ENCODE assay signal across 20 cellular contexts in the genomic region with DNA sequence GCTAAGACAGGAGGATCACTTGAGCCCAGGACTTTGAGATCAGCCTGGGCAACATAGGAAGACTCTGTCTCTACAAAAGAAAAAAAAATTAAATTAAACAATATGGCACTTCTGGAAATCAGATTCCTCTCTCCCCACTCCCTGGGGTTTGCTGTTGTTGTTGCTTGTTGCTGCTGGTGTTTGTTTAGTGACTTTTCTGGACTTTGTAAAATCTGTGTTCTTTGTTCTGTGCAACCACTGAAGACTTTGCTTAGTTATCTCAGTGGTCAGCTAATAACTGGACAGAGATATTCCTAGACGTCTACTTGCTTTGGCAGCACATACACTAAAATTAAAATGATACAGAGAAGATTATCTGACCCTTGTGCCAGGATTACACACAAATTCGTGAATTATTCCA. TPM values are rescaled to one million over a fixed set of nuclear protein-coding genes. Genes with fewer than 3 reads are reported as not detected.
A peak's percentile ranks its signal among the peaks of the same experiment; 100 is the strongest.
DNase-seq lines count a peak whose midpoint lies in the region; ATAC-seq, FAIRE-seq and TF ChIP-seq lines count a peak whose summit lies in the region.
"Had no signal": no experiment of that assay in that cellular context is flagged by ENCODE, and none has a peak within 500 bp of the region (broad histone marks: within the 10 kb centered on the region; RNA-seq: fewer than 3 reads in every experiment).

No MANE protein-coding gene starts in this region.

- 0% methylated on average over 2 of the region's 2 CpGs for WGBS in HepG2 (ENCODE audit: low lambda C conversion rate)
- WGBS in right lobe of liver (ENCODE audit: insufficient coverage, low coverage, low lambda C conversion rate, missing lambda C conversion rate), result 5% methylated on average over 2 of the region's 2 CpGs

- no peak for FAIRE-seq in HepG2 (lab: Jason Lieb, UNC)
- FAIRE-seq: A549, D721Med, GM12891, GM19239 had no signal

- no peaks in the 10 kb centered on the region for H3K4me1 ChIP-seq in RWPE2 (ENCODE audit: insufficient read depth, poor library complexity, severe bottlenecking)
- H3K4me1 ChIP-seq in HepG2 (ENCODE audit: insufficient read depth, low read length), result peaks cover 39% of the 10 kb centered on the region
- H3K4me1 ChIP-seq in right lobe of liver, result peaks cover 0 to 41% (median 8%) of the 10 kb centered on the region in 4 donors
- H3K4me1 ChIP-seq: A549, Caco-2 had no signal

- H3K79me2 ChIP-seq in HepG2 (ENCODE audit: insufficient read depth, low read length), result no peaks in the 10 kb centered on the region

- H3K27me3 ChIP-seq in RWPE2 (ENCODE audit: insufficient read depth, poor library complexity, severe bottlenecking) (no peaks in the 10 kb centered on the region), HepG2 (ENCODE audit: control insufficient read depth in 1 of 2, insufficient read depth in 2 of 2, low read length in 2 of 2) (0 out of 5 replicates have a peak, but pooled peaks cover 0 to 5% of the 10 kb centered on the region in 2 experiments), right lobe of liver (no peaks in the 10 kb centered on the region)
- H3K27me3 ChIP-seq: BLaER1 treated with 17β-estradiol and CSF1 and Interleukin-3, amounts not matched to agents 10 nM and 100 nM had no signal

- TF ChIP-seq EP300 in HepG2 (IDR thresholded peaks at IDR 0.05; ENCODE audit: low read depth in 2 of 2, low read length in 2 of 2) (no peak), HepG2 (CRISPR knock-in tag; IDR thresholded peaks at IDR 0.05; ENCODE audit: borderline replicate concordance) (no peak)

- POLR2A ChIA-PET in HepG2 (lab: Yijun Ruan, JAX), result no interaction called here

- no peak overlapping the region for H3K4me2 ChIP-seq in HepG2 (ENCODE audit: low read depth, low read length)
- H3K4me2 ChIP-seq: A549; BLaER1 treated with 17β-estradiol and CSF1 and Interleukin-3, amounts not matched to agents 10 nM and 100 nM had no signal

- peaks cover 5% of the 10 kb centered on the region for H3K4me1 Mint-ChIP-seq in activated naive CD4-positive, alpha-beta T cell treated with anti-CD3 and anti-CD28 coated beads, Interleukin-2, amount 10 ng/mL, durations not matched to agents 7 days and 5 days
- H3K4me1 Mint-ChIP-seq: B cell had no signal

- no peak for TF ChIP-seq RAD21 in HepG2 (CRISPR knock-in tag; IDR thresholded peaks at IDR 0.05)

- H3K4me3 ChIP-seq in RWPE2 (ENCODE audit: severe bottlenecking) (no peak overlapping the region), HepG2 (replicated peaks in 1 of 3; ENCODE audit: insufficient read depth in 1 of 3, low read depth in 2 of 3, low read length in 3 of 3) (no peak overlapping the region), right lobe of liver (no peak overlapping the region)
- H3K4me3 ChIP-seq: A549; BLaER1 treated with 17β-estradiol and CSF1 and Interleukin-3, amounts not matched to agents 10 nM and 100 nM had no signal

- H3K36me3 Mint-ChIP-seq in activated naive CD4-positive, alpha-beta T cell treated with anti-CD3 and anti-CD28 coated beads, Interleukin-2, amount 50 U/mL, for 72 hours, result no peaks in the 10 kb centered on the region
- H3K36me3 Mint-ChIP-seq in activated naive CD4-positive, alpha-beta T cell treated with anti-CD3 and anti-CD28 coated beads, Interleukin-2, amount 10 ng/mL, durations not matched to agents 7 days and 5 days, result no peaks in the 10 kb centered on the region
- H3K36me3 Mint-ChIP-seq: CD8-positive, alpha-beta T cell had no signal

- H3K36me3 ChIP-seq in RWPE2 (ENCODE audit: low read depth) (no peaks in the 10 kb centered on the region), HepG2 (replicated peaks in 1 of 2; ENCODE audit: control insufficient read depth in 1 of 2, insufficient read depth in 2 of 2, low read length in 2 of 2) (no peaks in the 10 kb centered on the region), right lobe of liver (no peaks in the 10 kb centered on the region)
- H3K36me3 ChIP-seq: BLaER1 treated with 17β-estradiol and CSF1 and Interleukin-3, amounts not matched to agents 10 nM and 100 nM had no signal

- H3K9me3 Mint-ChIP-seq in activated naive CD4-positive, alpha-beta T cell treated with anti-CD3 and anti-CD28 coated beads, Interleukin-2, amount 50 U/mL, for 72 hours, result no peaks in the 10 kb centered on the region
- no peaks in the 10 kb centered on the region for H3K9me3 Mint-ChIP-seq in activated naive CD4-positive, alpha-beta T cell treated with anti-CD3 and anti-CD28 coated beads, Interleukin-2, amount 10 ng/mL, durations not matched to agents 7 days and 5 days
- H3K9me3 Mint-ChIP-seq: CD4-positive, alpha-beta T cell; CD8-positive, alpha-beta T cell had no signal

- CTCF ChIA-PET in HepG2 (lab: Yijun Ruan, JAX; ENCODE audit: low intra/inter-chr PET ratio, low total read pairs), result no interaction called here
- CTCF ChIA-PET in activated naive CD4-positive, alpha-beta T cell treated with anti-CD3 and anti-CD28 coated beads, Interleukin-2, amount 10 ng/mL, durations not matched to agents 7 days and 5 days (lab: Charles Lee), result no interaction called here

- no peak for ATAC-seq in RWPE2 (ENCODE audit: low read depth)
- ATAC-seq in HepG2, result peak; percentile 66
- peak; percentile 44 to 62 (median 48) for ATAC-seq in right lobe of liver
- ATAC-seq in activated naive CD4-positive, alpha-beta T cell treated with anti-CD3 and anti-CD28 coated beads, Interleukin-2, amount 50 U/mL, for 72 hours, result no peak
- ATAC-seq: A549; CD8-positive, alpha-beta T cell had no signal

- TF ChIP-seq CTCF in RWPE2 (IDR thresholded peaks at IDR 0.05; ENCODE audit: poor library complexity, severe bottlenecking), result no peak
- TF ChIP-seq CTCF in HepG2 (CRISPR knock-in tag; IDR thresholded peaks at IDR 0.05), result no peak
- TF ChIP-seq CTCF in right lobe of liver (IDR thresholded peaks at IDR 0.05), result no peak

- DNase-seq in RWPE2 (ENCODE audit: low spot score), result peak; percentile 0
- DNase-seq in HepG2 (ENCODE audit: low spot score), result no peak
- DNase-seq in right lobe of liver, result no peak
- DNase-seq in activated naive CD4-positive, alpha-beta T cell treated with anti-CD3 and anti-CD28 coated beads, Interleukin-2, amount 50 U/mL, for 72 hours (ENCODE audit: low spot score in 2 of 2), result no peak
- no peak for DNase-seq in activated naive CD4-positive, alpha-beta T cell treated with anti-CD3 and anti-CD28 coated beads, Interleukin-2, amount 10 ng/mL, durations not matched to agents 7 days and 5 days
- DNase-seq: AML-193; Caco-2; Calu3; CD4-positive, alpha-beta T cell; CD8-positive, alpha-beta T cell; DMS79 treated with DMSO at 0.1 percent for 48 hours; GF-D8 had no signal

- H3K4me3 Mint-ChIP-seq in activated naive CD4-positive, alpha-beta T cell treated with anti-CD3 and anti-CD28 coated beads, Interleukin-2, amount 10 ng/mL, durations not matched to agents 7 days and 5 days, result no peak overlapping the region
- H3K4me3 Mint-ChIP-seq: B cell; CD4-positive, alpha-beta T cell; CD8-positive, alpha-beta T cell had no signal

- BruUV-seq in HepG2 (replicated peaks; lab: Mats Ljungman, UMichigan), result no TSS peak

- no peak overlapping the region for H2AFZ ChIP-seq in HepG2 (ENCODE audit: low read length)

- H3K9me3 ChIP-seq in RWPE2 (ENCODE audit: severe bottlenecking) (no peaks in the 10 kb centered on the region), HepG2 (ENCODE audit: low read length) (no peaks in the 10 kb centered on the region), right lobe of liver (no peaks in the 10 kb centered on the region)
- H3K9me3 ChIP-seq: A549 had no signal

- H3K27ac ChIP-seq in RWPE2 (ENCODE audit: poor library complexity, severe bottlenecking), result no peak overlapping the region
- H3K27ac ChIP-seq in HepG2 (ENCODE audit: extremely low read length, insufficient read depth, low read length), result no peak overlapping the region
- peak overlapping the region in 2 of 3 donors; percentile 40 to 69 for H3K27ac ChIP-seq in right lobe of liver
- H3K27ac ChIP-seq: 22Rv1; A549; BLaER1 treated with 17β-estradiol and CSF1 and Interleukin-3, amounts not matched to agents 10 nM and 100 nM; C4-2B had no signal

- no peak overlapping the region for H3K9ac ChIP-seq in HepG2 (ENCODE audit: insufficient read depth, low read depth, low read length)
- H3K9ac ChIP-seq: BLaER1 treated with 17β-estradiol and CSF1 and Interleukin-3, amounts not matched to agents 10 nM and 100 nM had no signal

- no peaks in the 10 kb centered on the region for H4K20me1 ChIP-seq in HepG2 (ENCODE audit: insufficient read depth, low read length)
- H4K20me1 ChIP-seq: BLaER1 treated with 17β-estradiol and CSF1 and Interleukin-3, amounts not matched to agents 10 nM and 100 nM had no signal

- intact Hi-C loops in HepG2 (cut with micrococcal nuclease; ENCODE audit: unreplicated experiment) (no loop called here), right lobe of liver (cut with DNase I) (no loop called here)

- H3K27me3 Mint-ChIP-seq in activated naive CD4-positive, alpha-beta T cell treated with anti-CD3 and anti-CD28 coated beads, Interleukin-2, amount 10 ng/mL, durations not matched to agents 7 days and 5 days, result peaks cover 27% of the 10 kb centered on the region
- H3K27me3 Mint-ChIP-seq: CD4-positive, alpha-beta T cell had no signal

- H3K27ac Mint-ChIP-seq in activated naive CD4-positive, alpha-beta T cell treated with anti-CD3 and anti-CD28 coated beads, Interleukin-2, amount 50 U/mL, for 72 hours, result no peak overlapping the region
- no peak overlapping the region for H3K27ac Mint-ChIP-seq in activated naive CD4-positive, alpha-beta T cell treated with anti-CD3 and anti-CD28 coated beads, Interleukin-2, amount 10 ng/mL, durations not matched to agents 7 days and 5 days
- H3K27ac Mint-ChIP-seq: B cell; CD4-positive, alpha-beta T cell; CD8-positive, alpha-beta T cell had no signal

- in situ Hi-C loops in HepG2 (cut with HindIII; ENCODE audit: extremely low pct_ligation_motif_present, low pct_unique_long_range_greater_than_20kb), result no loop called here

- TF ChIP-seq POLR2A in HepG2 (IDR thresholded peaks at IDR 0.05; ENCODE audit: insufficient read depth in 1 of 2, low read depth in 2 of 2, low read length in 2 of 2) (no peak), right lobe of liver (IDR thresholded peaks at IDR 0.05) (no peak)

RNA-seq across cellular contexts. Expression of gene WIPI2, which starts 10.3 kb away (rescaled TPM):
- total RNA-seq in HepG2 (2016; rRNA removed; fragmentation: Illumina TruSeq; extraction: Trizol) (35.0 and 42.3 TPM in 2 replicates), right lobe of liver (10 to 100 TPM; 30.3 to 39.5 (median 33.4) TPM)
- total RNA-seq in HepG2 (2016; cell fraction: cytosol; rRNA removed; fragmentation: Illumina TruSeq; extraction: Trizol; ENCODE audit: low read depth), result 16.0 and 19.7 TPM in 2 replicates
- 35.8 and 36.0 TPM in 2 replicates for total RNA-seq in HepG2 (2016; cell fraction: insoluble cytoplasmic fraction; rRNA removed; fragmentation: Illumina TruSeq; extraction: Trizol)
- total RNA-seq in HepG2 (2016; cell fraction: membrane; rRNA removed; fragmentation: Illumina TruSeq; extraction: Trizol), result 39.8 and 46.1 TPM in 2 replicates
- total RNA-seq in HepG2 (2016; cell fraction: nucleus; rRNA removed; fragmentation: Illumina TruSeq; extraction: Trizol), result 20.8 and 21.5 TPM in 2 replicates
- polyA plus RNA-seq in HepG2 (2011; rRNA removed), result 73.4 and 79.0 TPM in 2 replicates
- 59.4 and 71.5 TPM in 2 replicates for polyA plus RNA-seq in HepG2 (2011; cell fraction: cytosol; rRNA removed)
- 75.1 and 79.5 TPM in 2 replicates for polyA plus RNA-seq in HepG2 (2011; cell fraction: nucleus; rRNA removed)
- polyA plus RNA-seq in HepG2 (2012), result 41.3 and 42.5 TPM in 2 replicates
- 22.2 and 29.0 TPM in 2 replicates for polyA plus RNA-seq in HepG2 (2016; cell fraction: cytosol; fragmentation: Illumina TruSeq; extraction: Trizol; ENCODE audit: low read depth)
- 51.6 and 58.3 TPM in 2 replicates for polyA plus RNA-seq in HepG2 (2016; cell fraction: insoluble cytoplasmic fraction; fragmentation: Illumina TruSeq; extraction: Trizol; ENCODE audit: low read depth)
- 44.4 and 53.3 TPM in 2 replicates for polyA plus RNA-seq in HepG2 (2016; cell fraction: membrane; fragmentation: Illumina TruSeq; extraction: Trizol; ENCODE audit: low read depth)
- 43.8 and 53.6 TPM in 2 replicates for polyA plus RNA-seq in HepG2 (2016; cell fraction: nucleus; fragmentation: Illumina TruSeq; extraction: Trizol; ENCODE audit: insufficient read depth, low read depth)
- polyA minus RNA-seq in HepG2 (2011; rRNA and poly(A)+ RNA removed; ENCODE audit: low replicate concordance), result 61.4 and 106 TPM in 2 replicates
- polyA minus RNA-seq in HepG2 (2011; cell fraction: cytosol; rRNA and poly(A)+ RNA removed), result 36.3 and 37.7 TPM in 2 replicates
- 30.3 and 38.9 TPM in 2 replicates for polyA minus RNA-seq in HepG2 (2011; cell fraction: nucleus; rRNA and poly(A)+ RNA removed)
- total RNA-seq in activated naive CD4-positive, alpha-beta T cell treated with anti-CD3 and anti-CD28 coated beads, Interleukin-2, amount 50 U/mL, for 72 hours, result 10 to 100 TPM; 52.2 to 63.2 TPM

Comparison
In these comparisons a context has a peak if more than half of its experiments do, and no peak if none do; other contexts are left out.
1. H3K27ac ChIP-seq: peak in right lobe of liver (2 of 3); none in RWPE2 (single experiment) and HepG2 (single experiment).
2. ATAC-seq: peak in HepG2 (single experiment) and right lobe of liver (4 of 4); none in RWPE2 (single experiment) and activated naive CD4-positive, alpha-beta T cell treated with anti-CD3 and anti-CD28 coated beads, Interleukin-2, amount 50 U/mL, for 72 hours (0 of 2).